ENCODE assay signal across 15 cellular contexts in genomic region chr1:183330335-183330734, GRCh38.
A peak's percentile ranks its signal among the peaks of the same experiment; 100 is the strongest.
DNase-seq lines count a peak whose midpoint lies in the region; TF ChIP-seq lines count a peak whose summit lies in the region.
"Had no signal": no experiment of that assay in that cellular context is flagged by ENCODE, and none has a peak within 500 bp of the region (broad histone marks: within the 10 kb centered on the region; RNA-seq: fewer than 3 reads in every experiment).

No MANE protein-coding gene starts in this region.

- H3K27me3 ChIP-seq in HUES64 (ENCODE audit: insufficient read depth, low read length) (no peaks in the 10 kb centered on the region), smooth muscle cell (ENCODE audit: low read depth) (no peaks in the 10 kb centered on the region)
- H3K27me3 ChIP-seq: upper lobe of right lung had no signal

- no peak overlapping the region for H2AFZ ChIP-seq in smooth muscle cell (ENCODE audit: low read depth)

- H3K4me1 Mint-ChIP-seq in glutamatergic neuron (ENCODE audit: low read depth, unreplicated experiment) (peaks cover 24% of the 10 kb centered on the region), progenitor cell of endocrine pancreas (ENCODE audit: low read depth) (peaks cover 14% of the 10 kb centered on the region)
- H3K4me1 Mint-ChIP-seq: activated naive CD8-positive, alpha-beta T cell treated with anti-CD3 and anti-CD28 coated beads for 36 hours had no signal

- peaks cover 31% of the 10 kb centered on the region for H3K4me1 ChIP-seq in HUES64 (ENCODE audit: insufficient read depth, low read length)
- peaks cover 23% of the 10 kb centered on the region for H3K4me1 ChIP-seq in smooth muscle cell (ENCODE audit: low read depth)
- H3K4me1 ChIP-seq: left lung, upper lobe of right lung had no signal

- no peak overlapping the region for H3K4me2 ChIP-seq in smooth muscle cell

- peak overlapping the region; percentile 62 for H3K27ac Mint-ChIP-seq in glutamatergic neuron (ENCODE audit: unreplicated experiment)
- peak overlapping the region; percentile 22 for H3K27ac Mint-ChIP-seq in progenitor cell of endocrine pancreas
- H3K27ac Mint-ChIP-seq: activated naive CD8-positive, alpha-beta T cell treated with anti-CD3 and anti-CD28 coated beads for 36 hours had no signal

- no peaks in the 10 kb centered on the region for H3F3A ChIP-seq in smooth muscle cell (ENCODE audit: low read depth)

- H3K36me3 Mint-ChIP-seq in glutamatergic neuron (ENCODE audit: unreplicated experiment) = no peaks in the 10 kb centered on the region
- H3K36me3 Mint-ChIP-seq in progenitor cell of endocrine pancreas (ENCODE audit: insufficient read depth) = no peaks in the 10 kb centered on the region
- H3K36me3 Mint-ChIP-seq: activated naive CD8-positive, alpha-beta T cell treated with anti-CD3 and anti-CD28 coated beads for 36 hours had no signal

- H3K4me3 ChIP-seq in HUES64 (ENCODE audit: low read length) (no peak overlapping the region), smooth muscle cell (no peak overlapping the region)
- H3K4me3 ChIP-seq: left lung, upper lobe of right lung had no signal

- WGBS in HUES64 = 67% methylated on average over 4 of the region's 4 CpGs
- WGBS in smooth muscle cell (ENCODE audit: low lambda C conversion rate) = 67% methylated on average over 4 of the region's 4 CpGs

- no peaks in the 10 kb centered on the region for H4K20me1 ChIP-seq in smooth muscle cell (ENCODE audit: low read depth)

- DNase-seq in NCI-H345 (lab: John Stamatoyannopoulos, UW) (peak; percentile 59), glutamatergic neuron (no peak), progenitor cell of endocrine pancreas (ENCODE audit: low spot score, unreplicated experiment) (no peak), mucosa of gallbladder (ENCODE audit: low spot score) (no peak), T-helper 9 cell (no peak), smooth muscle cell (lab: John Stamatoyannopoulos, UW; ENCODE audit: unreplicated experiment) (no peak)
- DNase-seq in central memory CD4-positive, alpha-beta T cell = no peak
- DNase-seq: activated naive CD8-positive, alpha-beta T cell treated with anti-CD3 and anti-CD28 coated beads for 36 hours; activated T-cell treated with anti-CD3 and anti-CD28 coated beads, Interleukin-2, amount 50 U/mL, for 4 hours; hypothalamus; left lung; stimulated activated CD4-positive, alpha-beta T cell treated with anti-CD3 and anti-CD28 coated beads, Interleukin-12 subunit alpha, Interleukin-12 subunit beta, amount 100 ng/mL, for 4 hours; stimulated activated naive CD4-positive, alpha-beta T cell; upper lobe of right lung had no signal

- peaks cover 2% of the 10 kb centered on the region for H3K9me3 Mint-ChIP-seq in glutamatergic neuron (ENCODE audit: unreplicated experiment)
- H3K9me3 Mint-ChIP-seq in progenitor cell of endocrine pancreas (ENCODE audit: low read depth) = no peaks in the 10 kb centered on the region
- H3K9me3 Mint-ChIP-seq: activated naive CD8-positive, alpha-beta T cell treated with anti-CD3 and anti-CD28 coated beads for 36 hours; activated T-cell treated with anti-CD3 and anti-CD28 coated beads, Interleukin-2, amount 50 U/mL, for 4 hours had no signal

- H3K27ac ChIP-seq in HUES64 (ENCODE audit: low read depth, low read length) = peak overlapping the region; percentile 84; the same call in 1 of the 2 replicates
- no peak overlapping the region for H3K27ac ChIP-seq in smooth muscle cell (ENCODE audit: low read depth)
- H3K27ac ChIP-seq: left lung, upper lobe of right lung had no signal

- no peaks in the 10 kb centered on the region for H3K79me2 ChIP-seq in smooth muscle cell (ENCODE audit: low read depth)

- peak overlapping the region; percentile 84 for H3K4me3 Mint-ChIP-seq in glutamatergic neuron (ENCODE audit: unreplicated experiment)
- H3K4me3 Mint-ChIP-seq in progenitor cell of endocrine pancreas (ENCODE audit: low read depth) = no peak overlapping the region
- H3K4me3 Mint-ChIP-seq: activated naive CD8-positive, alpha-beta T cell treated with anti-CD3 and anti-CD28 coated beads for 36 hours; activated T-cell treated with anti-CD3 and anti-CD28 coated beads, Interleukin-2, amount 50 U/mL, for 4 hours had no signal

- H3K36me3 ChIP-seq in HUES64 (ENCODE audit: insufficient read depth, low read length) (no peaks in the 10 kb centered on the region), smooth muscle cell (ENCODE audit: low read depth) (no peaks in the 10 kb centered on the region)
- H3K36me3 ChIP-seq: left lung, upper lobe of right lung had no signal

- TF ChIP-seq CTCF in glutamatergic neuron (IDR thresholded peaks at IDR 0.05; ENCODE audit: partially characterized antibody, unreplicated experiment) (no peak), progenitor cell of endocrine pancreas (IDR thresholded peaks at IDR 0.05; ENCODE audit: unreplicated experiment) (no peak), smooth muscle cell (IDR thresholded peaks at IDR 0.05; ENCODE audit: borderline replicate concordance, insufficient read depth, poor library complexity, severe bottlenecking) (no peak)

- no peaks in the 10 kb centered on the region for H3K9me3 ChIP-seq in HUES64 (ENCODE audit: insufficient read depth, low read depth, low read length)
- no peaks in the 10 kb centered on the region for H3K9me3 ChIP-seq in smooth muscle cell (replicated peaks; ENCODE audit: low read depth)
- H3K9me3 ChIP-seq: left lung, upper lobe of right lung had no signal

- H3K9ac ChIP-seq in HUES64 (ENCODE audit: low read depth, low read length) = no peak overlapping the region
- no peak overlapping the region for H3K9ac ChIP-seq in smooth muscle cell (ENCODE audit: low read depth)

- H3K27me3 Mint-ChIP-seq in glutamatergic neuron (ENCODE audit: unreplicated experiment) (peaks cover 20% of the 10 kb centered on the region), progenitor cell of endocrine pancreas (peaks cover 18% of the 10 kb centered on the region)
